1 cellular context compared by ENCODE assay signal in the genomic region with DNA sequence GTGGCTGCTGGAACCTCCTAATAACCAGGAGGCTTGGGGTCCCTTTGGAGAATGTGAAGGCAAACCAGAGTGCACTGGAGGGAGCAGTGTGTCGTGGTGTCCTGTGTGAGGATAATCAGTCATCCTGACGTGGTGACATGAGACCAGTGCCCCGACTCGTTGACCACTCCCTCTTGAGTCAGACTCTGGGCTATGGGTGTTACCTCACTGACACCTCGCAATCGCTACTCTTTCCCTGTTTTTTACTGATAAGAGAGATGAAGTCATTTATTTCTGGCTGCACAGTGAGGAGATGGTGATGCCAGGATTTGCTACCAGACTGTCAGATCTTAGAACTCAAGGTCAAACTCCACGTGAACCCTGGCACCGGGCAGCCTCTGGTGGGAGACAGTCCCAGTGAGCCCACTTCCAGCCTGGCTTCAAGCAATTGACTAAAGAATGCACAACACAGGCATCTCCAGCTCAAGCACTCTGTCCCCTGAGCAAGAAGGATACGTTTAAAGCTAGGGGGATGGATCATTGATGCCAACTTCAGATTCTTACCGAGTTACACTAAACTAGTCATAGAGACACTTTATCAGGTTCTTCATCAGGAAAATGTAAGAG.
A peak's percentile ranks its signal among the peaks of the same experiment; 100 is the strongest.
TF ChIP-seq lines count a peak whose summit lies in the region.

No MANE protein-coding gene starts in this region.

TF ChIP-seq in K562, 482 proteins besides CTCF, POLR2A, EP300 and RAD21 (continued from another document and continues in another):
- 0 out of 2 replicates have a peak, but pooled peaks have one; percentile 17 for TF ChIP-seq TOE1 (IDR thresholded peaks at IDR 0.05; ENCODE audit: borderline replicate concordance)
- TF ChIP-seq TOE1 (CRISPR knock-in tag; IDR thresholded peaks at IDR 0.05; ENCODE audit: borderline replicate concordance, low read depth): no peak
- no peak for TF ChIP-seq ZNF778 (CRISPR knock-in tag; IDR thresholded peaks at IDR 0.05)
- TF ChIP-seq NFIC (IDR thresholded peaks at IDR 0.05): no peak
- no peak for TF ChIP-seq ZBTB17 (CRISPR knock-in tag; IDR thresholded peaks at IDR 0.05)
- no peak for TF ChIP-seq MED1 (CRISPR knock-in tag; IDR thresholded peaks at IDR 0.05; ENCODE audit: borderline replicate concordance)
- peak; percentile 35; the same call in 1 of the 2 replicates for TF ChIP-seq KLF16 (IDR thresholded peaks at IDR 0.05)
- no peak for TF ChIP-seq ATF1 (CRISPR knock-in tag; IDR thresholded peaks at IDR 0.05)
- peak; percentile 91 for TF ChIP-seq ATF1 (tag; IDR thresholded peaks at IDR 0.05)
- TF ChIP-seq ZNF23 (CRISPR knock-in tag; IDR thresholded peaks at IDR 0.05): no peak
- TF ChIP-seq NRF1 (conservative IDR thresholded peaks at IDR 0.05 in 1 of 2, IDR thresholded peaks at IDR 0.05 in 1 of 2): 0 out of 4 replicates have a peak, but pooled peaks have one; percentile 11 to 22
- TF ChIP-seq POLR2H (tag; IDR thresholded peaks at IDR 0.05; ENCODE audit: low read depth): no peak
- TF ChIP-seq SMAD2 (IDR thresholded peaks at IDR 0.05; ENCODE audit: low read depth, low read length): no peak
- no peak for TF ChIP-seq PRMT5 (CRISPR knock-in tag; IDR thresholded peaks at IDR 0.05)
- peak; percentile 73 for TF ChIP-seq SMAD4 (CRISPR knock-in tag; conservative IDR thresholded peaks at IDR 0.05)
- TF ChIP-seq HDAC1 (IDR thresholded peaks at IDR 0.05): peak in 1 of 2 experiments; percentile 30; a peak in 1 of 4 replicates
- TF ChIP-seq NONO (IDR thresholded peaks at IDR 0.05; ENCODE audit: low read depth in 2 of 2, low read length in 1 of 2): no peak
- peak; percentile 57 for TF ChIP-seq SMAD1 (IDR thresholded peaks at IDR 0.05; ENCODE audit: low read depth, low read length, partially characterized antibody)
- no peak for TF ChIP-seq REST (CRISPR knock-in tag; IDR thresholded peaks at IDR 0.05; ENCODE audit: low read depth)
- TF ChIP-seq, protein P1, sequence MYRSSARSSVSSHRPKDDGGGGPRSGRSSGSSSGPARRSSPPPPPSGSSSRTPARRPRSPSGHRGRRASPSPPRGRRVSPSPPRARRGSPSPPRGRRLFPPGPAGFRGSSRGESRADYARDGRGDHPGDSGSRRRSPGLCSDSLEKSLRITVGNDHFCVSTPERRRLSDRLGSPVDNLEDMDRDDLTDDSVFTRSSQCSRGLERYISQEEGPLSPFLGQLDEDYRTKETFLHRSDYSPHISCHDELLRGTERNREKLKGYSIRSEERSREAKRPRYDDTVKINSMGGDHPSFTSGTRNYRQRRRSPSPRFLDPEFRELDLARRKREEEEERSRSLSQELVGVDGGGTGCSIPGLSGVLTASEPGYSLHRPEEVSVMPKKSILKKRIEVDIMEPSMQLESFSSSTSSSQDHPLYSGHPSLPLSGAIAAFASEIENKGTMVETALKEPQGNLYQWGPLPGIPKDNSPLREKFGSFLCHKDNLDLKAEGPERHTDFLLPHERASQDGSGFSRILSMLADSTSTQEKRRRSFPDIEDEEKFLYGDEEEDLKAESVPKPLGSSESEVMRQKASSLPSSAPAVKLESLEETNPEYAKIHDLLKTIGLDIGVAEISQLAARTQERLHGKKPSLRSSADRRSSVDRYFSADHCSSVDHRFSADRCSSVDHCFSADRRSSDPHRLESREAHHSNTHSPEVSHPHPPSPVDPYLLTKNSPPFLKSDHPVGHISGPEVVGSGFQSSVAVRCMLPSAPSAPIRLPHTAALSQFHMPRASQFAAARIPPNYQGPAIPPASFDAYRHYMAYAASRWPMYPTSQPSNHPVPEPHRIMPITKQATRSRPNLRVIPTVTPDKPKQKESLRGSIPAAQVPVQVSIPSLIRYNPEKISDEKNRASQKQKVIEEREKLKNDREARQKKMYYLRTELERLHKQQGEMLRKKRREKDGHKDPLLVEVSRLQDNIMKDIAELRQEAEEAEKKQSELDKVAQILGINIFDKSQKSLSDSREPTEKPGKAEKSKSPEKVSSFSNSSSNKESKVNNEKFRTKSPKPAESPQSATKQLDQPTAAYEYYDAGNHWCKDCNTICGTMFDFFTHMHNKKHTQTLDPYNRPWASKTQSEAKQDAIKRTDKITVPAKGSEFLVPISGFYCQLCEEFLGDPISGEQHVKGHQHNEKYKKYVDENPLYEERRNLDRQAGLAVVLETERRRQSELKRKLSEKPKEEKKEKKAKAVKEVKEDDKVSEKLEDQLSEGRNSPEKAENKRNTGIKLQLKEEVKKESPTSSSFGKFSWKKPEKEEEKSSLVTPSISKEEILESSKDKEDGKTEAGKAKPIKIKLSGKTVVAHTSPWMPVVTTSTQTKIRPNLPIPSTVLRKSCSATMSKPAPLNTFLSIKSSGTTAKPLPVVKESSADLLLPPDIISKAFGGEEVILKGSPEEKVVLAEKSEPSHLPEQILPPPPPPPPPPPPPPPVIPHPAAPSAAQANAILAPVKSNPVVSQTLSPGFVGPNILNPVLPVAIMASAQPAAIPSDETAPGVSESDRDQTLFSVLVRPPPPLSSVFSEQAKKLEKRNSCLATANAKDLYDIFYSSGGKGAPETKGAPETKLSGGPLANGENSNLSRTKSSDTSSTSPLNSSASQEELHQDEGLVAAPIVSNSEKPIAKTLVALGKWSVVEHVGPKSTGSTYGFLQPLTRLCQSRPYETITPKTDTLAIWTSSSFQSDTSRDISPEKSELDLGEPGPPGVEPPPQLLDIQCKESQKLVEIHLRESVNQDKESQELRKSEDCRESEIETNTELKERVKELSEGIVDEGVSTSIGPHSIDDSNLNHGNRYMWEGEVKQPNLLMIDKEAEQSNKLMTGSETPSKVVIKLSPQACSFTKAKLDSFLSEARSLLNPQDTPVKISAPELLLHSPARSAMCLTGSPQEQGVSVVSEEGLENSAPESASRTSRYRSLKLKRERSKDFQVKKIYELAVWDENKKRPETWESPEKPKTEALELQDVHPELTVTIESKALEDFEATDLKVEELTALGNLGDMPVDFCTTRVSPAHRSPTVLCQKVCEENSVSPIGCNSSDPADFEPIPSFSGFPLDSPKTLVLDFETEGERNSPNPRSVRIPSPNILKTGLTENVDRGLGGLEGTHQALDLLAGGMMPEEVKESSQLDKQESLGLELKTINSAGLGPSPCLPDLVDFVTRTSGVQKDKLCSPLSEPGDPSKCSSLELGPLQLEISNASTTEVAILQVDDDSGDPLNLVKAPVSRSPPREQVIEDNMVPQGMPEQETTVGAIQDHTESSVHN (IDR thresholded peaks at IDR 0.05; ENCODE audit: borderline replicate concordance in 1 of 2, low read depth in 1 of 2): peak in 1 of 2 experiments; percentile 71; a peak in 1 of 4 replicates
- no peak for TF ChIP-seq ZNF785 (CRISPR knock-in tag; IDR thresholded peaks at IDR 0.05)
- TF ChIP-seq POLR2G (IDR thresholded peaks at IDR 0.05; ENCODE audit: low read depth, low read length): no peak
- TF ChIP-seq NEUROD1 (IDR thresholded peaks at IDR 0.05; ENCODE audit: borderline replicate concordance, low read depth, low read length, partially characterized antibody): peak; percentile 25
- TF ChIP-seq ZNF408 (CRISPR knock-in tag; IDR thresholded peaks at IDR 0.05; ENCODE audit: low read depth): no peak
- peak; percentile 85; the same call in 1 of the 2 replicates for TF ChIP-seq CTBP1 (IDR thresholded peaks at IDR 0.05; ENCODE audit: borderline replicate concordance)
- no peak for TF ChIP-seq PREB (CRISPR knock-in tag; IDR thresholded peaks at IDR 0.05)
- no peak for TF ChIP-seq HSF4 (CRISPR knock-in tag; IDR thresholded peaks at IDR 0.05; ENCODE audit: borderline replicate concordance)
- no peak for TF ChIP-seq EGR1 (conservative IDR thresholded peaks at IDR 0.05)
- TF ChIP-seq ZBTB9 (CRISPR knock-in tag; IDR thresholded peaks at IDR 0.05): no peak
- TF ChIP-seq LEF1 (IDR thresholded peaks at IDR 0.05): peak; percentile 70; the same call in 1 of the 2 replicates
- TF ChIP-seq, protein P2, sequence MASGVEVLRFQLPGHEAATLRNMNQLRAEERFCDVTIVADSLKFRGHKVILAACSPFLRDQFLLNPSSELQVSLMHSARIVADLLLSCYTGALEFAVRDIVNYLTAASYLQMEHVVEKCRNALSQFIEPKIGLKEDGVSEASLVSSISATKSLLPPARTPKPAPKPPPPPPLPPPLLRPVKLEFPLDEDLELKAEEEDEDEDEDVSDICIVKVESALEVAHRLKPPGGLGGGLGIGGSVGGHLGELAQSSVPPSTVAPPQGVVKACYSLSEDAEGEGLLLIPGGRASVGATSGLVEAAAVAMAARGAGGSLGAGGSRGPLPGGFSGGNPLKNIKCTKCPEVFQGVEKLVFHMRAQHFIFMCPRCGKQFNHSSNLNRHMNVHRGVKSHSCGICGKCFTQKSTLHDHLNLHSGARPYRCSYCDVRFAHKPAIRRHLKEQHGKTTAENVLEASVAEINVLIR (CRISPR knock-in tag; IDR thresholded peaks at IDR 0.05): peak; percentile 67
- peak; percentile 59; the same call in 1 of the 2 replicates for TF ChIP-seq ZEB2 (IDR thresholded peaks at IDR 0.05)
- TF ChIP-seq STAT5A (IDR thresholded peaks at IDR 0.05; ENCODE audit: borderline replicate concordance, low read length): peak; percentile 39; the same call in 1 of the 2 replicates
- no peak for TF ChIP-seq ZNF395 (CRISPR knock-in tag; IDR thresholded peaks at IDR 0.05)
- TF ChIP-seq CREB1 (IDR thresholded peaks at IDR 0.05): peak; percentile 74
- peak; percentile 73; the same call in 1 of the 2 replicates for TF ChIP-seq CREB1 (CRISPR knock-in tag; IDR thresholded peaks at IDR 0.05)
- no peak for TF ChIP-seq CEBPZ (IDR thresholded peaks at IDR 0.05; ENCODE audit: borderline replicate concordance, low read depth, low read length)
- no peak for TF ChIP-seq GATAD2B (IDR thresholded peaks at IDR 0.05; ENCODE audit: borderline replicate concordance)
